In the genomic region with DNA sequence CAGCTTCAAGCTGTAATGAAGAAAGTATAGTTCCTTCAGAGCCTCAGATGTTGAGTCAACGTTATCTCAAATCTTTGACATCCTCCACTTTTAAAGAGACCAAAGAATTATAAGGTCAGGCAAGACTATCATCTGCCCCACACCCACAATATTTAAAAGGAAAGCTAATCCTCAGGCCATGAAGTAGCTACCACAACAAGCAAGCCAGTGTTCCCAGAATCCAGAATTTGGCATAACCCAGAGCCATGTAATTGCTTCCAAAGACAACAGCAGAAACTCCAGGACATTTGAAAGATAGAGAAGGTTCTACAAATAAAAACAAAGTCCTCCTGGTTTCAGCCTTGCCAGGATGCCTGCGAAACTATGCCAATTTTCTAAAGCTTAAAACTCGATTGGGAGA, we compare ENCODE assay signal across 15 cellular contexts. TPM values are rescaled to one million over a fixed set of nuclear protein-coding genes. Genes with fewer than 3 reads are reported as not detected.
DNase-seq lines count a peak whose midpoint lies in the region; ATAC-seq and TF ChIP-seq lines count a peak whose summit lies in the region.
"Had no signal": no experiment of that assay in that cellular context is flagged by ENCODE, and none has a peak within 500 bp of the region (broad histone marks: within the 10 kb centered on the region; RNA-seq: fewer than 3 reads in every experiment).

No MANE protein-coding gene starts in this region.

- H3K36me3 Mint-ChIP-seq in CD4-positive, alpha-beta T cell (ENCODE audit: low read depth), result no peaks in the 10 kb centered on the region

- no peak overlapping the region for H3K4me3 Mint-ChIP-seq in CD4-positive, alpha-beta T cell
- H3K4me3 Mint-ChIP-seq: B cell had no signal

- ATAC-seq in left cardiac atrium (peak; percentile 54 to 59), sciatic nerve (peak; percentile 77)
- ATAC-seq in CD4-positive, alpha-beta T cell (ENCODE audit: poor library complexity), result no peak
- ATAC-seq: SK-N-SH treated with all-trans-retinoic acid at 6 μM for 48 hours had no signal

- no peak for TF ChIP-seq CTCF in CD4-positive, alpha-beta T cell (IDR thresholded peaks at IDR 0.05)

- no peak overlapping the region for H3K27ac Mint-ChIP-seq in CD4-positive, alpha-beta T cell
- H3K27ac Mint-ChIP-seq: B cell had no signal

- H3K9me3 ChIP-seq in KOPT-K1 (ENCODE audit: insufficient read depth, low read length, poor library complexity, severe bottlenecking), result no peaks in the 10 kb centered on the region
- H3K9me3 ChIP-seq in CD4-positive, alpha-beta T cell (ENCODE audit: control insufficient read depth, low read length), result no peaks in the 10 kb centered on the region

- DNase-seq in RPMI7951 (ENCODE audit: low read depth) (peak; percentile 44), left cardiac atrium (peak; percentile 22), sciatic nerve (ENCODE audit: low spot score) (no peak), COR-L47 (lab: John Stamatoyannopoulos, UW) (no peak), OCI-M1 (lab: John Stamatoyannopoulos, UW) (no peak)
- no peak for DNase-seq in CD4-positive, alpha-beta T cell
- DNase-seq: GOT3, KG1, NCI-H1436 treated with DMSO at 0.1 percent for 48 hours, NCI-H226, NCI-H69, SHP77 had no signal

- H3K9me3 Mint-ChIP-seq in CD4-positive, alpha-beta T cell, result no peaks in the 10 kb centered on the region

- H3K36me3 ChIP-seq in KOPT-K1 (ENCODE audit: insufficient read depth, low read length), result no peaks in the 10 kb centered on the region

- peaks cover 44% of the 10 kb centered on the region for H3K4me1 Mint-ChIP-seq in CD4-positive, alpha-beta T cell (ENCODE audit: low read depth)

- no peaks in the 10 kb centered on the region for H3K27me3 ChIP-seq in CD4-positive, alpha-beta T cell (ENCODE audit: control insufficient read depth, insufficient read depth, low read length)

- H3K27me3 Mint-ChIP-seq in CD4-positive, alpha-beta T cell, result no peaks in the 10 kb centered on the region
- H3K27me3 Mint-ChIP-seq: B cell had no signal

- POLR2A ChIA-PET in CD4-positive, alpha-beta T cell (lab: Charles Lee), result no interaction called here

- H3K27ac ChIP-seq in KOPT-K1 (ENCODE audit: low read depth, low read length, poor library complexity, severe bottlenecking), result peak overlapping the region; percentile 56
- no peak overlapping the region for H3K27ac ChIP-seq in CD4-positive, alpha-beta T cell (ENCODE audit: low read depth, low read length)

- CTCF ChIA-PET in CD4-positive, alpha-beta T cell (lab: Charles Lee), result interaction anchor here (0.6 kb wide), 1 partner anchor 11 kb away, joined by 3 read pairs; no protein-coding TSS in a partner anchor

- intact Hi-C loops in left cardiac atrium (cut with DNase I), result no loop called here
- intact Hi-C loops in sciatic nerve (cut with DNase I), result no loop called here
- intact Hi-C loops in CD4-positive, alpha-beta T cell (cut with DNase I, micrococcal nuclease), result no loop called here

RNA-seq across cellular contexts. Expression of a gene that starts 24.8 kb away (rescaled TPM):
- 0.84 and 1.7 TPM in 2 replicates for total RNA-seq in RPMI7951 (2014; rRNA removed; shearing (Covaris generic))
- 1 to 10 TPM; 2.5 to 4.3 TPM for total RNA-seq in left cardiac atrium
- total RNA-seq in sciatic nerve, result 6.4 TPM
- 1 to 10 TPM; 5.5 to 5.6 TPM for total RNA-seq in CD4-positive, alpha-beta T cell

Comparison
In these comparisons a context has a peak if more than half of its experiments do, and no peak if none do; other contexts are left out.
1. DNase-seq: peak in RPMI7951 (single experiment) and left cardiac atrium (single experiment); none in sciatic nerve (single experiment), COR-L47 (single experiment), CD4-positive, alpha-beta T cell (0 of 10) and OCI-M1 (single experiment).